Comparison of ENCODE assay signal across 18 cellular contexts in genomic region chr21:31706562-31706961, GRCh38.
"Had no signal": no experiment of that assay in that cellular context is flagged by ENCODE, and none has a peak within 500 bp of the region (broad histone marks: within the 10 kb centered on the region; RNA-seq: fewer than 3 reads in every experiment).

No MANE protein-coding gene starts in this region.

- H3K9me3 ChIP-seq: gastroesophageal sphincter, heart right ventricle, right lobe of liver, SK-N-SH, suprapubic skin had no signal

- H3K27me3 ChIP-seq: cardiac muscle cell, dorsolateral prefrontal cortex, gastroesophageal sphincter, heart right ventricle, right lobe of liver, suprapubic skin had no signal

- H3K27ac Mint-ChIP-seq: activated CD4-positive, alpha-beta T cell treated with anti-CD3 and anti-CD28 coated beads, Interleukin-2, amount 10 ng/mL, durations not matched to agents 24 days and 14 days; activated naive CD4-positive, alpha-beta T cell treated with anti-CD3 and anti-CD28 coated beads, Interleukin-2, amount 10 ng/mL, durations not matched to agents 7 days and 5 days; endodermal cell had no signal

- H3K4me3 ChIP-seq: cardiac muscle cell, dorsolateral prefrontal cortex, gastroesophageal sphincter, heart right ventricle, lung, right lobe of liver, smooth muscle cell, suprapubic skin had no signal

- ATAC-seq: gastroesophageal sphincter; heart right ventricle; left colon; natural killer cell; right lobe of liver; stimulated activated naive CD8-positive, alpha-beta T cell treated with anti-CD3 and anti-CD28 coated beads, Interleukin-15, Interleukin-2, amounts not matched to agents 100 U/mL and 50 U/mL, for 24 hours had no signal

- H3K27ac ChIP-seq: cardiac muscle cell, dorsolateral prefrontal cortex, gastroesophageal sphincter, heart right ventricle, right lobe of liver, suprapubic skin had no signal

- H3K27me3 Mint-ChIP-seq: activated CD4-positive, alpha-beta T cell treated with anti-CD3 and anti-CD28 coated beads, Interleukin-2, amount 10 ng/mL, durations not matched to agents 24 days and 14 days; activated naive CD4-positive, alpha-beta T cell treated with anti-CD3 and anti-CD28 coated beads, Interleukin-2, amount 10 ng/mL, durations not matched to agents 7 days and 5 days had no signal

- H3K9me3 Mint-ChIP-seq: activated CD4-positive, alpha-beta T cell treated with anti-CD3 and anti-CD28 coated beads, Interleukin-2, amount 10 ng/mL, durations not matched to agents 24 days and 14 days; activated naive CD4-positive, alpha-beta T cell treated with anti-CD3 and anti-CD28 coated beads, Interleukin-2, amount 10 ng/mL, durations not matched to agents 7 days and 5 days; endodermal cell; natural killer cell had no signal

- H3K9ac ChIP-seq: SK-N-SH had no signal

- H3K4me3 Mint-ChIP-seq: activated CD4-positive, alpha-beta T cell treated with anti-CD3 and anti-CD28 coated beads, Interleukin-2, amount 10 ng/mL, durations not matched to agents 24 days and 14 days; activated naive CD4-positive, alpha-beta T cell treated with anti-CD3 and anti-CD28 coated beads, Interleukin-2, amount 10 ng/mL, durations not matched to agents 7 days and 5 days; endodermal cell; natural killer cell had no signal

- H3K4me2 ChIP-seq: SK-N-SH, smooth muscle cell had no signal

- DNase-seq: activated CD4-positive, alpha-beta T cell treated with anti-CD3 and anti-CD28 coated beads, Interleukin-2, amount 10 ng/mL, durations not matched to agents 24 days and 14 days; activated naive CD4-positive, alpha-beta T cell treated with anti-CD3 and anti-CD28 coated beads, Interleukin-2, amount 10 ng/mL, durations not matched to agents 7 days and 5 days; dorsolateral prefrontal cortex; endodermal cell; heart right ventricle; left colon; natural killer cell; right lobe of liver; SK-N-SH; stimulated activated CD4-positive, alpha-beta T cell treated with anti-CD3 and anti-CD28 coated beads, Interleukin-4, amount 100 ng/mL, for 4 hours; stimulated activated CD8-positive, alpha-beta memory T cell treated with anti-CD3 and anti-CD28 coated beads, Interleukin-4, amount 100 ng/mL, for 48 hours; stimulated activated naive CD8-positive, alpha-beta T cell treated with anti-CD3 and anti-CD28 coated beads, Interleukin-15, Interleukin-2, amounts not matched to agents 100 U/mL and 50 U/mL, for 24 hours; trophoblast cell had no signal
